In the genomic region with DNA sequence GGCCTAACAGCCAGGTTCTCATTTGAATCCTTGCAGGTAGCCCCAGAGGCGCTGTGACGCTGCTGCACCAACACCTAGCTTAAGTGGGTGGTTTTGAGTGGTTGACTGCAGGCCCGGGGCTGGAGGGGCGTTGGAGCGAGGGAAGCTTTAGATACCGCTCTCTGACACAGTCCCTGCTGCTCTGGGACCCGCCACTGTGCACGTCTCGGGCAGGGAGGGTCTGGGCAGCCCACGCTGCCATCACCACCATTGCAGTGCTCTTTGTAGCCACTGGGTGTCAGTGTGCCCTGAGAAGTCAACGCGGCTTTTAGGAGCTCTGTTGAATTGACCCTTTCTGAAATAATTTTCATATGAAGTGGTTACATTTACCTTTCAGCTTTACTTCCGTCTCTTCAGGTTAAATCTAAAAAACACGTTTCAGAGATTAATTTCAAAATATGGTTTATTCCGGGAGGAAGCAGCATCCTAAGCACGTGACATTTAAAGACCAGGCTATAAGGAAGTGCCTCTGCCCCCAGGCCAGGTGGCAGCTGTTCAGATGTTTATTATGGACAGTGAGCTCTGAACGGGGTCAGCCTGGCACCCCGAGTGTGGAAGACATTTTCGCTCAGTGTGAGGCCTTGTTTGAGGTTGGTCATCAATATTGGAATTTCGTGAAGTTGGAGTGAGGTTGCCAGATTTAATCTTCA, we compare ENCODE assay signal across 8 cellular contexts. TPM values are rescaled to one million over a fixed set of nuclear protein-coding genes. Genes with fewer than 3 reads are reported as not detected.
DNase-seq lines count a peak whose midpoint lies in the region; ATAC-seq and TF ChIP-seq lines count a peak whose summit lies in the region.

No MANE protein-coding gene starts in this region.

- no peak for ATAC-seq in HG03469 (IDR thresholded peaks at IDR 0.05; ENCODE audit: unreplicated experiment)

- H3K27ac Mint-ChIP-seq in osteocyte (ENCODE audit: unreplicated experiment) = no peak overlapping the region

- no peak for TF ChIP-seq EP300 in transverse colon (IDR thresholded peaks at IDR 0.05; ENCODE audit: low read depth)

- H3K9me3 Mint-ChIP-seq in osteocyte (ENCODE audit: unreplicated experiment) = no peaks in the 10 kb centered on the region

- peaks cover 3 to 4% (median 4%) of the 10 kb centered on the region in 4 donors for H3K4me1 ChIP-seq in transverse colon

- intact Hi-C loops in transverse colon (cut with DNase I; ENCODE audit: low total_unique reads) = loop anchor here (5.0 kb wide), 2 partner anchors 89 to 634 kb away; no protein-coding TSS in a partner anchor

- H3K4me3 ChIP-seq in foreskin fibroblast (ENCODE audit: low read depth in 1 of 2, low read length in 2 of 2) (no peak overlapping the region), transverse colon (no peak overlapping the region)

- H3K27ac ChIP-seq in transverse colon = no peak overlapping the region

- in situ Hi-C loops in transverse colon (cut with MboI; ENCODE audit: low pct_ligation_motif_present in 1 of 4, low pct_unique_long_range_greater_than_20kb in 1 of 4, low sequenced_read_pairs in 3 of 4) = loop anchor here (5.0 to 10.0 kb wide), 4 partner anchors 92 to 642 kb away; no protein-coding TSS in a partner anchor

- H3K27me3 Mint-ChIP-seq in osteocyte (ENCODE audit: unreplicated experiment) = no peaks in the 10 kb centered on the region

- H3K36me3 Mint-ChIP-seq in osteocyte (ENCODE audit: unreplicated experiment) = peaks cover 46% of the 10 kb centered on the region

- 28 to 31% methylated on average over 4 to 20 of the region's 20 CpGs for WGBS in transverse colon (ENCODE audit: low coverage in 1 of 2), 2 donors

- no peaks in the 10 kb centered on the region for H3K9me3 ChIP-seq in transverse colon

- H3K4me1 Mint-ChIP-seq in osteocyte (ENCODE audit: unreplicated experiment) = peaks cover 3% of the 10 kb centered on the region

- DNase-seq in CMK (ENCODE audit: low read depth) (peak; percentile 17), HS-5 (ENCODE audit: low read depth) (peak; percentile 5), RPMI7951 (ENCODE audit: low read depth) (peak; percentile 44), foreskin fibroblast (peak; percentile 43 to 80), osteocyte (ENCODE audit: extremely low spot score, unreplicated experiment) (no peak), transverse colon (peak; percentile 51)
- DNase-seq in activated T-helper 9 cell treated with anti-CD3 and anti-CD28 coated beads, Interleukin-2, amount 50 U/mL, for 16 hours (ENCODE audit: low read depth) = peak; percentile 40

- no peaks in the 10 kb centered on the region for H3K27me3 ChIP-seq in transverse colon

- TF ChIP-seq CTCF in foreskin fibroblast (IDR thresholded peaks at IDR 0.05; ENCODE audit: low read depth, low read length) (peak; percentile 99), osteocyte (IDR thresholded peaks at IDR 0.05) (peak; percentile 95), transverse colon (IDR thresholded peaks at IDR 0.05) (peak; percentile 87 to 98 (median 95))

- no peak for TF ChIP-seq POLR2A in transverse colon (IDR thresholded peaks at IDR 0.05)

- H3K4me3 Mint-ChIP-seq in osteocyte (ENCODE audit: unreplicated experiment) = no peak overlapping the region

- peaks cover 0 to 36% (median 19%) of the 10 kb centered on the region in 4 donors for H3K36me3 ChIP-seq in transverse colon

RNA-seq across cellular contexts. Expression of a gene that starts 30.9 kb away (rescaled TPM):
- total RNA-seq in RPMI7951 (2014; rRNA removed; shearing (Covaris generic)) = 72.8 and 82.9 TPM in 2 replicates
- 4.4 and 5.4 TPM in 2 replicates for total RNA-seq in osteocyte
- 100 to 1,000 TPM in 1 of 4 donors, 10 to 100 TPM in 1, 1 to 10 TPM in 2; 6.6 to 144 (median 30.1) TPM for total RNA-seq in transverse colon

RNA-seq across cellular contexts. Expression of a gene that starts 38.0 kb away (rescaled TPM):
- 45.6 and 45.9 TPM in 2 replicates for total RNA-seq in RPMI7951 (2014; rRNA removed; shearing (Covaris generic))
- 42.6 TPM in 2 replicates for total RNA-seq in osteocyte
- 10 to 100 TPM in 3 of 4 donors, 1 to 10 TPM in 1; 9.0 to 82.6 (median 33.3) TPM for total RNA-seq in transverse colon
